ENCODE assay signal across 8 cellular contexts in the genomic region with DNA sequence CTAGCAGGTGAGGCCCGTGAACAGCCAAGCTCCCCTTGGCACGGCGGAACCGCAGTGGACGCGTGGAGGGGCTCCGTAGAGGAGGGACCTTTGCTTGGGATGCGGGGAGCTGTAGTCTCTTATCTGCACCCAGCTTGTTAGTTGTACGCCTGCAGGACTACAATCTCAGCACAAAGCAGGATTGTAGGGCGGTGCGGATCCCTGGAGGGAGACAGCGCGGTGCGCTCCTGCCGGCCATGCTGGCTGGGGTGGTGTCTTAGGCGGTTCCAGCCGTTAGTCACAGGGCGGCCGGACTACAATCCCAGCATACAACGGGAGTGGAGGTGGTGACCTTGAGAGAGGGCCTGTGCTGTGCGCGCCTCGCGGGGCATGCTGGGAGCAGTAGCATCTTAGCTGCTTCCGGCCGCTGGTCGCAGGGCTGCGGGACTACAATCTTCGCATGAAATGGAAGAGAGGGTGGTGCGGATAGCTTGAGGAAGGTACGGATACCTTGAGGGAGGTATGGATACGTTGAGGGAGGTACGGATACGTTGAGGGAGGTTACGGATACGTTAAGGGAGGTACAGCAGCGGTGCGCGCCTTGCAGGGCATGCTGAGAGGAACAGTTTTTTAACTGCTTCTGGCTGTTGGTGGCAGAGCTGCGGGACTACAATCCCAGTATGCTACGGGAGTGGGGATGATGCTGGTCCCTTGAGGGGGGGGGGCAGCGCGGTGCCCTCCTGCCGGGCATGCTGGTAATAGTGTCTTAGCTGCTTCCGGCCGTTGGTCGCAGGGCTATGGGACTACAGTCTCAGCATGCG.
A peak's percentile ranks its signal among the peaks of the same experiment; 100 is the strongest.
DNase-seq lines count a peak whose midpoint lies in the region; ATAC-seq and TF ChIP-seq lines count a peak whose summit lies in the region.

No MANE protein-coding gene starts in this region.

- H3K4me3 Mint-ChIP-seq in WTC11 (peak overlapping the region; percentile 94), immature natural killer cell (peak overlapping the region; percentile 94 to 99 (median 96))

- peak overlapping the region; percentile 99 for H3K4me3 ChIP-seq in AG04449 (ENCODE audit: low read depth, low read length)

- ATAC-seq in GM18873 (IDR thresholded peaks at IDR 0.05; ENCODE audit: low FRiP score, unreplicated experiment) (peak; percentile 85), HG03135 (IDR thresholded peaks at IDR 0.05; ENCODE audit: unreplicated experiment) (peak; percentile 95), WTC11 (peak; percentile 88)

- POLR2A ChIA-PET in AG04449 (lab: Yijun Ruan, JAX) (interaction anchor here (0.6 to 1.4 kb wide), 4 partner anchors 11 to 130 kb away, joined by 3 to 5 read pairs (median 3); no protein-coding TSS in a partner anchor), WTC11 (lab: Charles Lee) (interaction anchor here (0.6 kb wide), 1 partner anchor 374 kb away, joined by 3 read pairs; no protein-coding TSS in a partner anchor)

- H3K36me3 Mint-ChIP-seq in WTC11 (peaks cover 39% of the 10 kb centered on the region), immature natural killer cell (peaks cover 3 to 7% (median 6%) of the 10 kb centered on the region in 3 donors)

- H3K27ac ChIP-seq in caudate nucleus (ENCODE audit: low read depth, low read length) = peak overlapping the region; percentile 93

- peak overlapping the region; percentile 97 for H3K27ac Mint-ChIP-seq in WTC11
- peak overlapping the region; percentile 83 to 98 (median 96) for H3K27ac Mint-ChIP-seq in immature natural killer cell

- no peak for TF ChIP-seq CTCF in AG04449 (IDR thresholded peaks at IDR 0.05; ENCODE audit: insufficient read depth, low read length, missing control alignments)
- no peak for TF ChIP-seq CTCF in WTC11 (IDR thresholded peaks at IDR 0.05)

- peaks cover 2% of the 10 kb centered on the region for H3K4me1 Mint-ChIP-seq in WTC11
- H3K4me1 Mint-ChIP-seq in immature natural killer cell = peaks cover 29 to 51% of the 10 kb centered on the region in 2 donors

- CTCF ChIA-PET in AG04449 (lab: Yijun Ruan, JAX) = interaction anchor here (0.8 to 1.1 kb wide), 3 partner anchors 11 to 1867 kb away, joined by 3 to 4 read pairs (median 3); no protein-coding TSS in a partner anchor
- CTCF ChIA-PET in WTC11 (lab: Charles Lee) = interaction anchor here (1.5 to 2.0 kb wide), 2 partner anchors 10 to 18 kb away, joined by 5 to 7 read pairs; no protein-coding TSS in a partner anchor

- DNase-seq in AG04449 (ENCODE audit: low read depth, low spot score) (peak; percentile 58), NCI-H2196 treated with DMSO at 0.1 percent for 48 hours (lab: John Stamatoyannopoulos, UW; ENCODE audit: unreplicated experiment) (peak; percentile 84), WTC11 (ENCODE audit: low spot score) (peak; percentile 84), caudate nucleus (lab: John Stamatoyannopoulos, UW) (peak; percentile 70 to 99 (median 93)), immature natural killer cell (peak; percentile 86 to 87 (median 86)), smooth muscle cell of the brain vasculature (ENCODE audit: low read depth, low spot score) (peak; percentile 88)

- H3K9me3 Mint-ChIP-seq in WTC11 (peaks cover 30% of the 10 kb centered on the region), immature natural killer cell (no peaks in the 10 kb centered on the region)

- H3K27me3 Mint-ChIP-seq in WTC11 (ENCODE audit: low read depth) (no peaks in the 10 kb centered on the region), immature natural killer cell (ENCODE audit: low read depth in 3 of 3) (no peaks in the 10 kb centered on the region)

TF ChIP-seq in WTC11, 78 proteins besides CTCF, POLR2A, EP300 and RAD21:
- TF ChIP-seq, protein P1, sequence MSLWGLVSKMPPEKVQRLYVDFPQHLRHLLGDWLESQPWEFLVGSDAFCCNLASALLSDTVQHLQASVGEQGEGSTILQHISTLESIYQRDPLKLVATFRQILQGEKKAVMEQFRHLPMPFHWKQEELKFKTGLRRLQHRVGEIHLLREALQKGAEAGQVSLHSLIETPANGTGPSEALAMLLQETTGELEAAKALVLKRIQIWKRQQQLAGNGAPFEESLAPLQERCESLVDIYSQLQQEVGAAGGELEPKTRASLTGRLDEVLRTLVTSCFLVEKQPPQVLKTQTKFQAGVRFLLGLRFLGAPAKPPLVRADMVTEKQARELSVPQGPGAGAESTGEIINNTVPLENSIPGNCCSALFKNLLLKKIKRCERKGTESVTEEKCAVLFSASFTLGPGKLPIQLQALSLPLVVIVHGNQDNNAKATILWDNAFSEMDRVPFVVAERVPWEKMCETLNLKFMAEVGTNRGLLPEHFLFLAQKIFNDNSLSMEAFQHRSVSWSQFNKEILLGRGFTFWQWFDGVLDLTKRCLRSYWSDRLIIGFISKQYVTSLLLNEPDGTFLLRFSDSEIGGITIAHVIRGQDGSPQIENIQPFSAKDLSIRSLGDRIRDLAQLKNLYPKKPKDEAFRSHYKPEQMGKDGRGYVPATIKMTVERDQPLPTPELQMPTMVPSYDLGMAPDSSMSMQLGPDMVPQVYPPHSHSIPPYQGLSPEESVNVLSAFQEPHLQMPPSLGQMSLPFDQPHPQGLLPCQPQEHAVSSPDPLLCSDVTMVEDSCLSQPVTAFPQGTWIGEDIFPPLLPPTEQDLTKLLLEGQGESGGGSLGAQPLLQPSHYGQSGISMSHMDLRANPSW (CRISPR knock-in tag; conservative IDR thresholded peaks at IDR 0.05; ENCODE audit: low read depth) = no peak
- TF ChIP-seq GABPB1 (CRISPR knock-in tag; IDR thresholded peaks at IDR 0.05) (0 out of 2 replicates have a peak, but pooled peaks have one; percentile 34), GTF2I (CRISPR knock-in tag; conservative IDR thresholded peaks at IDR 0.05) (no peak), TEAD1 (CRISPR knock-in tag; IDR thresholded peaks at IDR 0.05) (no peak), ZBTB21 (CRISPR knock-in tag; IDR thresholded peaks at IDR 0.05; ENCODE audit: borderline replicate concordance) (no peak), NFE2L1 (CRISPR knock-in tag; IDR thresholded peaks at IDR 0.05) (no peak)
- TF ChIP-seq, protein P2, sequence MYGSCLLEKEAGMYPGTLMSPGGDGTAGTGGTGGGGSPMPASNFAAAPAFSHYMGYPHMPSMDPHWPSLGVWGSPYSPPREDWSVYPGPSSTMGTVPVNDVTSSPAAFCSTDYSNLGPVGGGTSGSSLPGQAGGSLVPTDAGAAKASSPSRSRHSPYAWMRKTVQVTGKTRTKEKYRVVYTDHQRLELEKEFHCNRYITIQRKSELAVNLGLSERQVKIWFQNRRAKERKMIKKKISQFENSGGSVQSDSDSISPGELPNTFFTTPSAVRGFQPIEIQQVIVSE (CRISPR knock-in tag; IDR thresholded peaks at IDR 0.05; ENCODE audit: borderline replicate concordance) = no peak
- TF ChIP-seq, protein P3, sequence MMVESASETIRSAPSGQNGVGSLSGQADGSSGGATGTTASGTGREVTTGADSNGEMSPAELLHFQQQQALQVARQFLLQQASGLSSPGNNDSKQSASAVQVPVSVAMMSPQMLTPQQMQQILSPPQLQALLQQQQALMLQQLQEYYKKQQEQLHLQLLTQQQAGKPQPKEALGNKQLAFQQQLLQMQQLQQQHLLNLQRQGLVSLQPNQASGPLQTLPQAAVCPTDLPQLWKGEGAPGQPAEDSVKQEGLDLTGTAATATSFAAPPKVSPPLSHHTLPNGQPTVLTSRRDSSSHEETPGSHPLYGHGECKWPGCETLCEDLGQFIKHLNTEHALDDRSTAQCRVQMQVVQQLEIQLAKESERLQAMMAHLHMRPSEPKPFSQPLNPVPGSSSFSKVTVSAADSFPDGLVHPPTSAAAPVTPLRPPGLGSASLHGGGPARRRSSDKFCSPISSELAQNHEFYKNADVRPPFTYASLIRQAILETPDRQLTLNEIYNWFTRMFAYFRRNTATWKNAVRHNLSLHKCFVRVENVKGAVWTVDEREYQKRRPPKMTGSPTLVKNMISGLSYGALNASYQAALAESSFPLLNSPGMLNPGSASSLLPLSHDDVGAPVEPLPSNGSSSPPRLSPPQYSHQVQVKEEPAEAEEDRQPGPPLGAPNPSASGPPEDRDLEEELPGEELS (CRISPR knock-in tag; IDR thresholded peaks at IDR 0.05) = no peak
- TF ChIP-seq, protein P4, sequence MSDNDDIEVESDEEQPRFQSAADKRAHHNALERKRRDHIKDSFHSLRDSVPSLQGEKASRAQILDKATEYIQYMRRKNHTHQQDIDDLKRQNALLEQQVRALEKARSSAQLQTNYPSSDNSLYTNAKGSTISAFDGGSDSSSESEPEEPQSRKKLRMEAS (CRISPR knock-in tag; IDR thresholded peaks at IDR 0.05) = 0 out of 2 replicates have a peak, but pooled peaks have one; percentile 16
- TF ChIP-seq, protein P5, sequence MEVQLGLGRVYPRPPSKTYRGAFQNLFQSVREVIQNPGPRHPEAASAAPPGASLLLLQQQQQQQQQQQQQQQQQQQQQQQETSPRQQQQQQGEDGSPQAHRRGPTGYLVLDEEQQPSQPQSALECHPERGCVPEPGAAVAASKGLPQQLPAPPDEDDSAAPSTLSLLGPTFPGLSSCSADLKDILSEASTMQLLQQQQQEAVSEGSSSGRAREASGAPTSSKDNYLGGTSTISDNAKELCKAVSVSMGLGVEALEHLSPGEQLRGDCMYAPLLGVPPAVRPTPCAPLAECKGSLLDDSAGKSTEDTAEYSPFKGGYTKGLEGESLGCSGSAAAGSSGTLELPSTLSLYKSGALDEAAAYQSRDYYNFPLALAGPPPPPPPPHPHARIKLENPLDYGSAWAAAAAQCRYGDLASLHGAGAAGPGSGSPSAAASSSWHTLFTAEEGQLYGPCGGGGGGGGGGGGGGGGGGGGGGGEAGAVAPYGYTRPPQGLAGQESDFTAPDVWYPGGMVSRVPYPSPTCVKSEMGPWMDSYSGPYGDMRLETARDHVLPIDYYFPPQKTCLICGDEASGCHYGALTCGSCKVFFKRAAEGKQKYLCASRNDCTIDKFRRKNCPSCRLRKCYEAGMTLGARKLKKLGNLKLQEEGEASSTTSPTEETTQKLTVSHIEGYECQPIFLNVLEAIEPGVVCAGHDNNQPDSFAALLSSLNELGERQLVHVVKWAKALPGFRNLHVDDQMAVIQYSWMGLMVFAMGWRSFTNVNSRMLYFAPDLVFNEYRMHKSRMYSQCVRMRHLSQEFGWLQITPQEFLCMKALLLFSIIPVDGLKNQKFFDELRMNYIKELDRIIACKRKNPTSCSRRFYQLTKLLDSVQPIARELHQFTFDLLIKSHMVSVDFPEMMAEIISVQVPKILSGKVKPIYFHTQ (CRISPR knock-in tag; IDR thresholded peaks at IDR 0.05) = no peak
- TF ChIP-seq, protein P6, sequence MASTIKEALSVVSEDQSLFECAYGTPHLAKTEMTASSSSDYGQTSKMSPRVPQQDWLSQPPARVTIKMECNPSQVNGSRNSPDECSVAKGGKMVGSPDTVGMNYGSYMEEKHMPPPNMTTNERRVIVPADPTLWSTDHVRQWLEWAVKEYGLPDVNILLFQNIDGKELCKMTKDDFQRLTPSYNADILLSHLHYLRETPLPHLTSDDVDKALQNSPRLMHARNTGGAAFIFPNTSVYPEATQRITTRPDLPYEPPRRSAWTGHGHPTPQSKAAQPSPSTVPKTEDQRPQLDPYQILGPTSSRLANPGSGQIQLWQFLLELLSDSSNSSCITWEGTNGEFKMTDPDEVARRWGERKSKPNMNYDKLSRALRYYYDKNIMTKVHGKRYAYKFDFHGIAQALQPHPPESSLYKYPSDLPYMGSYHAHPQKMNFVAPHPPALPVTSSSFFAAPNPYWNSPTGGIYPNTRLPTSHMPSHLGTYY (CRISPR knock-in tag; IDR thresholded peaks at IDR 0.05) = no peak

Comparison
In these comparisons a context has a peak if more than half of its experiments do, and no peak if none do; other contexts are left out.
1. Peak in every context shown above with its lines: DNase-seq, ATAC-seq, H3K4me3 ChIP-seq and H3K27ac ChIP-seq.